14 cellular contexts compared by ENCODE assay signal in genomic region chr3:100525753-100526612, GRCh38. TPM values are rescaled to one million over a fixed set of nuclear protein-coding genes. Genes with fewer than 3 reads are reported as not detected.
A peak's percentile ranks its signal among the peaks of the same experiment; 100 is the strongest.
DNase-seq lines count a peak whose midpoint lies in the region; ATAC-seq, FAIRE-seq and TF ChIP-seq lines count a peak whose summit lies in the region.
"Had no signal": no experiment of that assay in that cellular context is flagged by ENCODE, and none has a peak within 500 bp of the region (broad histone marks: within the 10 kb centered on the region; RNA-seq: fewer than 3 reads in every experiment).

No MANE protein-coding gene starts in this region.

- peaks cover 6% of the 10 kb centered on the region for H3K4me1 Mint-ChIP-seq in endodermal cell
- H3K4me1 Mint-ChIP-seq: CD4-positive, CD25-positive, alpha-beta regulatory T cell had no signal

- H3K4me1 ChIP-seq in liver (ENCODE audit: control insufficient read depth in 4 of 4, insufficient read depth in 4 of 4, low read length in 3 of 4) (peaks cover 3 to 41% (median 15%) of the 10 kb centered on the region in 4 donors), HepG2 (ENCODE audit: insufficient read depth, low read length) (no peaks in the 10 kb centered on the region), endodermal cell (ENCODE audit: control insufficient read depth, insufficient read depth, low read length) (peaks cover 5% of the 10 kb centered on the region)
- H3K4me1 ChIP-seq: upper lobe of left lung had no signal

- H3K36me3 ChIP-seq in liver (ENCODE audit: control insufficient read depth in 4 of 4, insufficient read depth in 3 of 4, low read depth in 1 of 4, low read length in 3 of 4) (peaks cover 0 to 2% (median 0%) of the 10 kb centered on the region in 4 donors), HepG2 (replicated peaks in 1 of 2; ENCODE audit: control insufficient read depth in 1 of 2, insufficient read depth in 2 of 2, low read length in 2 of 2) (peaks cover 2 to 9% of the 10 kb centered on the region in 2 experiments; a peak in 2 of 5 replicates), endodermal cell (ENCODE audit: control insufficient read depth, insufficient read depth, low read length) (no peaks in the 10 kb centered on the region)
- H3K36me3 ChIP-seq: upper lobe of left lung had no signal

- H4K20me1 ChIP-seq in HepG2 (ENCODE audit: insufficient read depth, low read length), result no peaks in the 10 kb centered on the region

- in situ Hi-C loops in HepG2 (cut with HindIII; ENCODE audit: extremely low pct_ligation_motif_present, low pct_unique_long_range_greater_than_20kb), result no loop called here

- no peak overlapping the region for H3K4me3 ChIP-seq in liver (ENCODE audit: low read depth in 1 of 3, low read length in 3 of 3)
- H3K4me3 ChIP-seq in HepG2 (replicated peaks in 1 of 3; ENCODE audit: insufficient read depth in 1 of 3, low read depth in 2 of 3, low read length in 3 of 3), result no peak overlapping the region
- no peak overlapping the region for H3K4me3 ChIP-seq in endodermal cell (ENCODE audit: low read length)
- no peak overlapping the region for H3K4me3 ChIP-seq in lower leg skin (ENCODE audit: low read depth, poor library complexity, severe bottlenecking)
- H3K4me3 ChIP-seq: upper lobe of left lung had no signal

- no peaks in the 10 kb centered on the region for H3K27me3 Mint-ChIP-seq in endodermal cell (ENCODE audit: insufficient read depth)

- intact Hi-C loops in HepG2 (cut with micrococcal nuclease; ENCODE audit: unreplicated experiment), result no loop called here
- intact Hi-C loops in lower leg skin (cut with DNase I; ENCODE audit: low total_unique reads), result no loop called here

- no peaks in the 10 kb centered on the region for H3K9me3 ChIP-seq in liver (ENCODE audit: control insufficient read depth in 4 of 4, low read length in 3 of 4)
- H3K9me3 ChIP-seq in HepG2 (ENCODE audit: low read length), result no peaks in the 10 kb centered on the region
- peaks cover 4% of the 10 kb centered on the region for H3K9me3 ChIP-seq in endodermal cell (ENCODE audit: control insufficient read depth, low read length)
- H3K9me3 ChIP-seq: upper lobe of left lung had no signal

- no peak for FAIRE-seq in HepG2 (lab: Jason Lieb, UNC)
- FAIRE-seq: TTC549 had no signal

- no TSS peak for BruUV-seq in HepG2 (replicated peaks; lab: Mats Ljungman, UMichigan)

- ATAC-seq in HepG2 (no peak), GM19397 (IDR thresholded peaks at IDR 0.05; ENCODE audit: unreplicated experiment) (no peak)

- H3K4me2 ChIP-seq in HepG2 (ENCODE audit: low read depth, low read length), result no peak overlapping the region

- H3K79me2 ChIP-seq in HepG2 (ENCODE audit: insufficient read depth, low read length), result no peaks in the 10 kb centered on the region

- TF ChIP-seq CTCF in liver (IDR thresholded peaks at IDR 0.05; ENCODE audit: low read depth, low read length, missing input control) (no peak), HepG2 (CRISPR knock-in tag; IDR thresholded peaks at IDR 0.05) (no peak), endodermal cell (conservative IDR thresholded peaks at IDR 0.05) (no peak), lower leg skin (IDR thresholded peaks at IDR 0.05) (no peak)

- no peaks in the 10 kb centered on the region for H3K36me3 Mint-ChIP-seq in endodermal cell (ENCODE audit: low read depth)
- H3K36me3 Mint-ChIP-seq: CD4-positive, CD25-positive, alpha-beta regulatory T cell had no signal

- TF ChIP-seq RAD21 in liver (IDR thresholded peaks at IDR 0.05), result no peak
- no peak for TF ChIP-seq RAD21 in HepG2 (CRISPR knock-in tag; IDR thresholded peaks at IDR 0.05)

- H3K27ac Mint-ChIP-seq in endodermal cell, result no peak overlapping the region
- H3K27ac Mint-ChIP-seq: activated naive CD4-positive, alpha-beta T cell treated with anti-CD3 and anti-CD28 coated beads for 36 hours had no signal

- POLR2A ChIA-PET in HepG2 (lab: Yijun Ruan, JAX), result no interaction called here

- H3K27me3 ChIP-seq in liver (ENCODE audit: control insufficient read depth in 4 of 4, insufficient read depth in 4 of 4, low read length in 3 of 4) (no peaks in the 10 kb centered on the region), HepG2 (ENCODE audit: control insufficient read depth in 1 of 2, insufficient read depth in 2 of 2, low read length in 2 of 2) (no peaks in the 10 kb centered on the region), endodermal cell (ENCODE audit: control insufficient read depth, insufficient read depth, low read length, poor library complexity, severe bottlenecking) (no peaks in the 10 kb centered on the region)
- H3K27me3 ChIP-seq: upper lobe of left lung had no signal

- peak overlapping the region; percentile 67 to 68 for H3K27ac ChIP-seq in liver (ENCODE audit: low read depth in 1 of 2, low read length in 2 of 2)
- H3K27ac ChIP-seq in HepG2 (ENCODE audit: extremely low read length, insufficient read depth, low read length), result no peak overlapping the region
- H3K27ac ChIP-seq in endodermal cell (ENCODE audit: low read depth, low read length), result peak overlapping the region; percentile 19
- H3K27ac ChIP-seq: upper lobe of left lung had no signal

- 78% methylated on average over 12 of the region's 12 CpGs for WGBS in liver
- 76% methylated on average over 12 of the region's 12 CpGs for WGBS in HepG2 (ENCODE audit: low lambda C conversion rate)
- 66 to 80% methylated on average over 11 to 12 of the region's 12 CpGs for WGBS in endodermal cell (ENCODE audit: insufficient coverage in 1 of 2, insufficient read length in 1 of 2), 2 experiments
- WGBS in lower leg skin, 2 donors, result 27 to 30% methylated on average over 12 of the region's 12 CpGs

- H2AFZ ChIP-seq in HepG2 (ENCODE audit: low read length), result no peak overlapping the region

- no peak overlapping the region for H3K4me3 Mint-ChIP-seq in endodermal cell
- H3K4me3 Mint-ChIP-seq: activated naive CD4-positive, alpha-beta T cell treated with anti-CD3 and anti-CD28 coated beads for 36 hours; CD4-positive, CD25-positive, alpha-beta regulatory T cell had no signal

- peaks cover 4% of the 10 kb centered on the region for H3K9me3 Mint-ChIP-seq in endodermal cell
- H3K9me3 Mint-ChIP-seq: activated naive CD4-positive, alpha-beta T cell treated with anti-CD3 and anti-CD28 coated beads for 36 hours had no signal

- TF ChIP-seq EP300 in HepG2 (IDR thresholded peaks at IDR 0.05; ENCODE audit: low read depth in 2 of 2, low read length in 2 of 2) (no peak), HepG2 (CRISPR knock-in tag; IDR thresholded peaks at IDR 0.05; ENCODE audit: borderline replicate concordance) (no peak)

- TF ChIP-seq POLR2A in HepG2 (IDR thresholded peaks at IDR 0.05; ENCODE audit: insufficient read depth in 1 of 2, low read depth in 2 of 2, low read length in 2 of 2) (no peak), lower leg skin (IDR thresholded peaks at IDR 0.05) (no peak)

- CTCF ChIA-PET in HepG2 (lab: Yijun Ruan, JAX; ENCODE audit: low intra/inter-chr PET ratio, low total read pairs), result no interaction called here

- H3K9ac ChIP-seq in liver (ENCODE audit: low read depth in 1 of 2, low read length in 2 of 2) (no peak overlapping the region), HepG2 (ENCODE audit: insufficient read depth, low read depth, low read length) (no peak overlapping the region), endodermal cell (ENCODE audit: extremely low read depth, low read length, poor library complexity, severe bottlenecking) (no peak overlapping the region)

- DNase-seq in HepG2 (ENCODE audit: low spot score), result no peak
- peak; percentile 52 for DNase-seq in endodermal cell
- peak; percentile 81 to 85 for DNase-seq in lower leg skin (ENCODE audit: low spot score in 2 of 2)
- DNase-seq in dermis blood vessel endothelial cell, result no peak
- DNase-seq in stimulated activated CD4-positive, alpha-beta T cell treated with anti-CD3 and anti-CD28 coated beads, Interleukin-4, amount 100 ng/mL, for 4 hours, result no peak
- no peak for DNase-seq in Ammon's horn (ENCODE audit: low spot score)
- DNase-seq: activated naive CD4-positive, alpha-beta T cell treated with anti-CD3 and anti-CD28 coated beads for 36 hours; CD4-positive, CD25-positive, alpha-beta regulatory T cell; NCI-H187; stimulated activated CD4-positive, alpha-beta T cell treated with anti-CD3 and anti-CD28 coated beads, Interleukin-12 subunit alpha, Interleukin-12 subunit beta, amount 100 ng/mL, for 4 hours; upper lobe of left lung had no signal

TF ChIP-seq in liver, 16 proteins besides CTCF, POLR2A, EP300 and RAD21 (continues in another document):
- TF ChIP-seq YY1 (IDR thresholded peaks at IDR 0.05) (no peak), SP1 (IDR thresholded peaks at IDR 0.05) (no peak), NR2F2 (IDR thresholded peaks at IDR 0.05) (no peak)

TF ChIP-seq in HepG2, 621 proteins besides CTCF, POLR2A, EP300 and RAD21 (continues in another document):
- TF ChIP-seq DMAP1 (CRISPR knock-in tag; IDR thresholded peaks at IDR 0.05) (no peak), DNMT1 (CRISPR knock-in tag; IDR thresholded peaks at IDR 0.05) (no peak)

RNA-seq across cellular contexts. Expression of gene TMEM45A, which starts 33.6 kb away (rescaled TPM):
- total RNA-seq in liver, result 10 to 100 TPM in 1 of 2 donors, 1 to 10 TPM in 1; 7.1 to 36.0 TPM
- polyA plus RNA-seq in liver, result 10 to 100 TPM; 54.3 to 65.8 TPM
- total RNA-seq in HepG2 (2016; rRNA removed; fragmentation: Illumina TruSeq; extraction: Trizol), result 11.7 and 14.8 TPM in 2 replicates
- total RNA-seq in HepG2 (2016; cell fraction: cytosol; rRNA removed; fragmentation: Illumina TruSeq; extraction: Trizol; ENCODE audit: low read depth), result 12.3 and 13.1 TPM in 2 replicates
- total RNA-seq in HepG2 (2016; cell fraction: insoluble cytoplasmic fraction; rRNA removed; fragmentation: Illumina TruSeq; extraction: Trizol), result 14.9 and 15.7 TPM in 2 replicates
- total RNA-seq in HepG2 (2016; cell fraction: membrane; rRNA removed; fragmentation: Illumina TruSeq; extraction: Trizol), result 15.8 and 19.0 TPM in 2 replicates
- 10.6 and 12.1 TPM in 2 replicates for total RNA-seq in HepG2 (2016; cell fraction: nucleus; rRNA removed; fragmentation: Illumina TruSeq; extraction: Trizol)
- 22.7 and 38.5 TPM in 2 replicates for polyA plus RNA-seq in HepG2 (2011; rRNA removed)
- polyA plus RNA-seq in HepG2 (2011; cell fraction: cytosol; rRNA removed), result 20.6 and 27.2 TPM in 2 replicates
- polyA plus RNA-seq in HepG2 (2011; cell fraction: nucleus; rRNA removed), result 5.3 and 7.0 TPM in 2 replicates
- polyA plus RNA-seq in HepG2 (2012), result 18.8 and 51.5 TPM in 2 replicates
- polyA plus RNA-seq in HepG2 (2016; cell fraction: cytosol; fragmentation: Illumina TruSeq; extraction: Trizol; ENCODE audit: low read depth), result 12.8 and 17.6 TPM in 2 replicates
- 11.9 and 14.7 TPM in 2 replicates for polyA plus RNA-seq in HepG2 (2016; cell fraction: insoluble cytoplasmic fraction; fragmentation: Illumina TruSeq; extraction: Trizol; ENCODE audit: low read depth)
- polyA plus RNA-seq in HepG2 (2016; cell fraction: membrane; fragmentation: Illumina TruSeq; extraction: Trizol; ENCODE audit: low read depth), result 13.4 and 20.3 TPM in 2 replicates
- 11.9 and 14.7 TPM in 2 replicates for polyA plus RNA-seq in HepG2 (2016; cell fraction: nucleus; fragmentation: Illumina TruSeq; extraction: Trizol; ENCODE audit: insufficient read depth, low read depth)
- polyA minus RNA-seq in HepG2 (2011; rRNA and poly(A)+ RNA removed; ENCODE audit: low replicate concordance), result 10.5 and 24.5 TPM in 2 replicates
- polyA minus RNA-seq in HepG2 (2011; cell fraction: cytosol; rRNA and poly(A)+ RNA removed), result 9.0 and 12.6 TPM in 2 replicates
- 9.8 and 13.3 TPM in 2 replicates for polyA minus RNA-seq in HepG2 (2011; cell fraction: nucleus; rRNA and poly(A)+ RNA removed)
- total RNA-seq in endodermal cell, result 1 to 10 TPM; 5.8 to 7.8 TPM
- 17.6 TPM for polyA plus RNA-seq in endodermal cell (2013, experiment 1 of 2)
- 15.0 TPM for polyA plus RNA-seq in endodermal cell (2013, experiment 2 of 2)
- total RNA-seq in lower leg skin, result 1,000 to 10,000 TPM in 1 of 4 donors, 100 to 1,000 TPM in 3; 421 to 1,097 (median 707) TPM
- total RNA-seq in dermis blood vessel endothelial cell, result 9.0 and 16.1 TPM in 2 replicates
- polyA plus RNA-seq: CD4-positive, CD25-positive, alpha-beta regulatory T cell had no signal

Comparison
In these comparisons a context has a peak if more than half of its experiments do, and no peak if none do; other contexts are left out.
1. DNase-seq: peak in endodermal cell (single experiment) and lower leg skin (2 of 2); none in HepG2 (single experiment), dermis blood vessel endothelial cell (single experiment), stimulated activated CD4-positive, alpha-beta T cell treated with anti-CD3 and anti-CD28 coated beads, Interleukin-4, amount 100 ng/mL, for 4 hours (0 of 2) and Ammon's horn (single experiment).
2. RNA of gene TMEM45A, which starts 33.6 kb away (total RNA-seq): 421 to 1,097 TPM in lower leg skin; 7.1 to 36.0 TPM in liver, 10.6 to 19.0 TPM in HepG2, 9.0 to 16.1 TPM in dermis blood vessel endothelial cell and 5.8 to 7.8 TPM in endodermal cell; every median in the first group is over 10 times any median in the second.